In genomic region chr5:116859666-116860320, GRCh38 we compare ENCODE assay signal across 24 cellular contexts.
"Had no signal": no experiment of that assay in that cellular context is flagged by ENCODE, and none has a peak within 500 bp of the region (broad histone marks: within the 10 kb centered on the region; RNA-seq: fewer than 3 reads in every experiment).

No MANE protein-coding gene starts in this region.

- H3K9me3 ChIP-seq: gastroesophageal sphincter, spleen, thyroid gland had no signal

- FAIRE-seq: endometrium, islet of Langerhans had no signal

- H3K4me3 ChIP-seq: cardiac muscle cell, gastroesophageal sphincter, spleen, thyroid gland had no signal

- H3K27ac ChIP-seq: cardiac muscle cell, gastroesophageal sphincter, spleen, thyroid gland had no signal

- DNase-seq: activated CD4-positive, alpha-beta T cell treated with anti-CD3 and anti-CD28 coated beads for 4 hours; activated CD4-positive, alpha-beta T cell treated with anti-CD3 and anti-CD28 coated beads, Interleukin-2, amount 50 U/mL, for 48 hours; activated CD4-positive, CD25-positive, alpha-beta regulatory T cell; activated CD8-positive, alpha-beta memory T cell treated with anti-CD3 and anti-CD28 coated beads, Interleukin-2, amount 50 U/mL, for 48 hours; activated naive CD4-positive, alpha-beta T cell; activated T-cell treated with anti-CD3 and anti-CD28 coated beads, Interleukin-2, amount 50 U/mL, for 4 hours; amniotic stem cell; effector CD4-positive, alpha-beta T cell; erythroblast; head of caudate nucleus; hypothalamus; left ventricle myocardium superior; naive B cell; nucleus accumbens; spleen; stimulated activated CD4-positive, alpha-beta T cell treated with anti-CD3 and anti-CD28 coated beads, Interleukin-4, amount 100 ng/mL, for 1 hour; stimulated activated naive CD4-positive, alpha-beta T cell; T1000; thyroid gland had no signal

- H3K4me1 ChIP-seq: gastroesophageal sphincter, spleen had no signal

- H3K36me3 ChIP-seq: cardiac muscle cell, gastroesophageal sphincter, spleen, thyroid gland had no signal

- H3K27me3 ChIP-seq: cardiac muscle cell, gastroesophageal sphincter, spleen, thyroid gland had no signal

- ATAC-seq: activated T-cell treated with anti-CD3 and anti-CD28 coated beads, Interleukin-2, amount 50 U/mL, for 4 hours; gastroesophageal sphincter; left ventricle myocardium superior; sciatic nerve had no signal
